In genomic region chr16:81745704-81746558, GRCh38 we compare ENCODE assay signal across 8 cellular contexts. TPM values are rescaled to one million over a fixed set of nuclear protein-coding genes. Genes with fewer than 3 reads are reported as not detected.
DNase-seq lines count a peak whose midpoint lies in the region; ATAC-seq and TF ChIP-seq lines count a peak whose summit lies in the region.

No MANE protein-coding gene starts in this region.

- no peak for TF ChIP-seq RAD21 in SK-N-SH (IDR thresholded peaks at IDR 0.05; ENCODE audit: low read length)

- CTCF ChIA-PET in SK-N-SH (lab: Yijun Ruan, JAX) = interaction anchor here (1.2 to 2.5 kb wide), 2 partner anchors 16 to 22 kb away, joined by 4 to 8 read pairs; no protein-coding TSS in a partner anchor

- no peaks in the 10 kb centered on the region for H3K36me3 ChIP-seq in SK-N-SH (replicated peaks in 1 of 2; ENCODE audit: control insufficient read depth in 1 of 2, insufficient read depth in 2 of 2, low read length in 1 of 2)
- H3K36me3 ChIP-seq in heart left ventricle = no peaks in the 10 kb centered on the region
- no peaks in the 10 kb centered on the region for H3K36me3 ChIP-seq in upper lobe of left lung

- POLR2A ChIA-PET in SK-N-SH (lab: Yijun Ruan, JAX) = no interaction called here

- no peaks in the 10 kb centered on the region for H3K9me2 ChIP-seq in SK-N-SH

- 33% methylated on average over 20 of the region's 33 CpGs for WGBS in SK-N-SH (ENCODE audit: low lambda C conversion rate)
- 20 to 25% (median 23%) methylated on average over 31 to 33 of the region's 33 CpGs for WGBS in heart left ventricle, 4 donors
- 12 to 23% methylated on average over 27 to 30 of the region's 33 CpGs for WGBS in upper lobe of left lung, 2 donors

- peak overlapping the region; percentile 93 for H3K27ac Mint-ChIP-seq in activated naive CD8-positive, alpha-beta T cell

- H3F3A ChIP-seq in SK-N-SH (replicated peaks; ENCODE audit: insufficient read depth) = no peaks in the 10 kb centered on the region

- no peaks in the 10 kb centered on the region for H3K9me3 ChIP-seq in SK-N-SH
- H3K9me3 ChIP-seq in heart left ventricle = no peaks in the 10 kb centered on the region
- no peaks in the 10 kb centered on the region for H3K9me3 ChIP-seq in upper lobe of left lung

- no peak overlapping the region for H3K9ac ChIP-seq in SK-N-SH

- H3K4me3 ChIP-seq in SK-N-SH (ENCODE audit: low read depth in 2 of 2, low read length in 1 of 2) (peak overlapping the region; percentile 45 to 54), heart left ventricle (peak overlapping the region in 11 of 12 donors; percentile 7 to 57 (median 44)), upper lobe of left lung (peak overlapping the region; percentile 24 to 51 (median 36))

- TF ChIP-seq EP300 in SK-N-SH (IDR thresholded peaks at IDR 0.05; ENCODE audit: borderline replicate concordance in 1 of 2, low read depth in 1 of 2, low read length in 1 of 2) (no peak), upper lobe of left lung (IDR thresholded peaks at IDR 0.05) (no peak)

- TF ChIP-seq POLR2A in heart left ventricle (IDR thresholded peaks at IDR 0.05) (peak in 1 of 2 donors; percentile 21), upper lobe of left lung (IDR thresholded peaks at IDR 0.05) (peak in 1 of 4 donors; percentile 30)

- no peaks in the 10 kb centered on the region for H4K20me1 ChIP-seq in SK-N-SH (ENCODE audit: insufficient read depth)

- peak; percentile 62 for ATAC-seq in GM19043 (IDR thresholded peaks at IDR 0.05; ENCODE audit: low read depth, unreplicated experiment)
- ATAC-seq in HG03460 (IDR thresholded peaks at IDR 0.05; ENCODE audit: unreplicated experiment) = peak; percentile 71
- ATAC-seq in heart left ventricle = peak; percentile 79 to 94 (median 90)
- ATAC-seq in upper lobe of left lung (ENCODE audit: low FRiP score in 2 of 2) = peak; percentile 46 to 92

- H3K36me3 Mint-ChIP-seq in activated naive CD8-positive, alpha-beta T cell = no peaks in the 10 kb centered on the region

- intact Hi-C loops in heart left ventricle (cut with DNase I) = no loop called here
- intact Hi-C loops in posterior vena cava (cut with DNase I) = no loop called here

- peaks cover 0 to 4% of the 10 kb centered on the region in 2 experiments; a peak in 1 of 4 replicates for H3K4me1 ChIP-seq in SK-N-SH (ENCODE audit: control insufficient read depth in 1 of 2, insufficient read depth in 2 of 2, low read depth in 1 of 2, low read length in 1 of 2)
- H3K4me1 ChIP-seq in heart left ventricle = peaks cover 0 to 21% (median 3%) of the 10 kb centered on the region in 12 donors
- peaks cover 7 to 15% (median 10%) of the 10 kb centered on the region in 4 donors for H3K4me1 ChIP-seq in upper lobe of left lung

- H2AFZ ChIP-seq in SK-N-SH (ENCODE audit: low read depth) = peak overlapping the region; percentile 97

- no peaks in the 10 kb centered on the region for H3K27me3 Mint-ChIP-seq in activated naive CD8-positive, alpha-beta T cell

- H3K27me3 ChIP-seq in SK-N-SH (ENCODE audit: insufficient read depth) = no peaks in the 10 kb centered on the region; the same call in 1 of the 2 replicates
- peaks cover 0 to 7% (median 0%) of the 10 kb centered on the region in 9 donors for H3K27me3 ChIP-seq in heart left ventricle
- H3K27me3 ChIP-seq in upper lobe of left lung = no peaks in the 10 kb centered on the region

- DNase-seq in AML-193 (lab: John Stamatoyannopoulos, UW) (peak; percentile 37 to 46), SK-N-SH (peak; percentile 87), heart left ventricle (peak; percentile 75 to 86 (median 76)), posterior vena cava (ENCODE audit: low spot score) (peak; percentile 91), upper lobe of left lung (peak; percentile 71 to 89)

- no peaks in the 10 kb centered on the region for H3K79me2 ChIP-seq in SK-N-SH (ENCODE audit: insufficient read depth)

- peak overlapping the region; percentile 89 for H3K4me3 Mint-ChIP-seq in activated naive CD8-positive, alpha-beta T cell

- peak overlapping the region; percentile 70 for H3K4me2 ChIP-seq in SK-N-SH

- H3K27ac ChIP-seq in SK-N-SH (ENCODE audit: low read depth in 2 of 2, low read length in 1 of 2) (no peak overlapping the region), heart left ventricle (peak overlapping the region in 4 of 12 donors; percentile 6 to 53 (median 50)), upper lobe of left lung (peak overlapping the region in 2 of 4 donors; percentile 71 to 74)

- TF ChIP-seq CTCF in SK-N-SH (IDR thresholded peaks at IDR 0.05) (no peak), heart left ventricle (IDR thresholded peaks at IDR 0.05) (no peak), upper lobe of left lung (IDR thresholded peaks at IDR 0.05) (peak in 1 of 6 experiments; percentile 13)

- no peaks in the 10 kb centered on the region for H3K9me3 Mint-ChIP-seq in activated naive CD8-positive, alpha-beta T cell (ENCODE audit: low read depth)

- H3K4me1 Mint-ChIP-seq in activated naive CD8-positive, alpha-beta T cell (ENCODE audit: low read depth) = peaks cover 10% of the 10 kb centered on the region

TF ChIP-seq in SK-N-SH, 30 proteins besides CTCF, POLR2A, EP300 and RAD21 (continues in another document):
- TF ChIP-seq SMC3 (IDR thresholded peaks at IDR 0.05; ENCODE audit: low read depth, low read length) (no peak), GATA2 (CRISPR knock-in tag; IDR thresholded peaks at IDR 0.05) (no peak), YY1 (IDR thresholded peaks at IDR 0.05; ENCODE audit: low read depth) (peak; percentile 67; the same call in 1 of the 2 replicates), NRF1 (IDR thresholded peaks at IDR 0.05; ENCODE audit: low read depth, low read length) (no peak), FOXJ3 (CRISPR knock-in tag; IDR thresholded peaks at IDR 0.05) (no peak), RCOR1 (IDR thresholded peaks at IDR 0.05; ENCODE audit: low read length) (no peak), RXRA (IDR thresholded peaks at IDR 0.05; ENCODE audit: borderline replicate concordance, low read depth) (no peak), ELF1 (IDR thresholded peaks at IDR 0.05) (peak; percentile 58), FOSL2 (IDR thresholded peaks at IDR 0.05; ENCODE audit: borderline replicate concordance, low read depth) (no peak), RFX5 (IDR thresholded peaks at IDR 0.05; ENCODE audit: low read length) (no peak), IRF3 (IDR thresholded peaks at IDR 0.05; ENCODE audit: low read depth, low read length) (no peak), MEF2A (IDR thresholded peaks at IDR 0.05; ENCODE audit: borderline replicate concordance, low read depth) (no peak), MXI1 (IDR thresholded peaks at IDR 0.05; ENCODE audit: low read depth, low read length) (no peak), MAX (IDR thresholded peaks at IDR 0.05; ENCODE audit: low read depth) (peak; percentile 40; the same call in 1 of the 2 replicates), TAF1 (IDR thresholded peaks at IDR 0.05; ENCODE audit: borderline replicate concordance, low read depth, low read length) (peak; percentile 35; the same call in 1 of the 2 replicates), SIN3A (IDR thresholded peaks at IDR 0.05; ENCODE audit: borderline replicate concordance, low read depth, low read length) (no peak), PBX3 (IDR thresholded peaks at IDR 0.05) (no peak), TEAD4 (IDR thresholded peaks at IDR 0.05; ENCODE audit: borderline replicate concordance, insufficient read depth) (no peak), EZH2phosphoT487 (IDR thresholded peaks at IDR 0.05; ENCODE audit: borderline replicate concordance, low read depth) (no peak), POLR2AphosphoS5 (IDR thresholded peaks at IDR 0.05; ENCODE audit: low read depth, low read length) (peak; percentile 56), NFIC (IDR thresholded peaks at IDR 0.05; ENCODE audit: borderline replicate concordance) (no peak), FOXM1 (IDR thresholded peaks at IDR 0.05; ENCODE audit: low read depth) (no peak)

RNA-seq across cellular contexts. Expression of gene PLCG2, which starts 33.2 kb away (rescaled TPM):
- polyA plus RNA-seq in SK-N-SH (2012; rRNA removed) = 0.08 and 0.23 TPM in 2 replicates
- polyA plus RNA-seq in SK-N-SH (2012; cell fraction: cytosol; rRNA removed) = 0.14 and 0.26 TPM in 2 replicates
- polyA plus RNA-seq in SK-N-SH (2012; cell fraction: nucleus; rRNA removed) = 0.27 and 0.51 TPM in 2 replicates
- total RNA-seq in heart left ventricle = 10 to 100 TPM in 2 of 9 donors, 1 to 10 TPM in 7; 3.7 to 35.4 (median 6.0) TPM
- 1 to 10 TPM; 2.0 to 2.5 TPM for polyA plus RNA-seq in heart left ventricle
- 10 to 100 TPM; 15.9 to 24.5 TPM for total RNA-seq in posterior vena cava
- 10 to 100 TPM; 13.8 to 85.9 (median 35.1) TPM for total RNA-seq in upper lobe of left lung
